In genomic region chr5:39624268-39624886, GRCh38 we compare ENCODE assay signal across 8 cellular contexts.
DNase-seq lines count a peak whose midpoint lies in the region; ATAC-seq and TF ChIP-seq lines count a peak whose summit lies in the region.

No MANE protein-coding gene starts in this region.

- H3K36me3 Mint-ChIP-seq in activated CD8-positive, alpha-beta T cell treated with anti-CD3 and anti-CD28 coated beads, Interleukin-2, amount 10 ng/mL, durations not matched to agents 7 days and 5 days (ENCODE audit: low read depth), result no peaks in the 10 kb centered on the region

- no peaks in the 10 kb centered on the region for H4K20me1 ChIP-seq in osteoblast (ENCODE audit: insufficient read depth, low read length)

- H3K4me3 ChIP-seq in gastroesophageal sphincter (no peak overlapping the region), uterus (no peak overlapping the region), osteoblast (ENCODE audit: insufficient read depth, low read length) (no peak overlapping the region)

- H3K9me3 Mint-ChIP-seq in activated CD8-positive, alpha-beta T cell treated with anti-CD3 and anti-CD28 coated beads, Interleukin-2, amount 10 ng/mL, durations not matched to agents 7 days and 5 days (ENCODE audit: insufficient read depth), result no peaks in the 10 kb centered on the region

- no peak for TF ChIP-seq POLR2A in gastroesophageal sphincter (IDR thresholded peaks at IDR 0.05)
- no peak for TF ChIP-seq POLR2A in uterus (IDR thresholded peaks at IDR 0.05)

- intact Hi-C loops in uterus (cut with DNase I; ENCODE audit: low total_unique reads), result no loop called here

- H3K27me3 ChIP-seq in gastroesophageal sphincter (peaks cover 6% of the 10 kb centered on the region), uterus (no peaks in the 10 kb centered on the region), osteoblast (ENCODE audit: insufficient read depth, low read length) (peaks cover 10% of the 10 kb centered on the region)

- CTCF ChIA-PET in activated CD8-positive, alpha-beta T cell treated with anti-CD3 and anti-CD28 coated beads, Interleukin-2, amount 10 ng/mL, durations not matched to agents 7 days and 5 days (lab: Charles Lee), result no interaction called here

- DNase-seq in NCI-H226, result peak; percentile 47
- DNase-seq in uterus, result no peak
- no peak for DNase-seq in activated CD8-positive, alpha-beta T cell treated with anti-CD3 and anti-CD28 coated beads, Interleukin-2, amount 10 ng/mL, durations not matched to agents 7 days and 5 days
- no peak for DNase-seq in osteoblast (ENCODE audit: insufficient read length, low spot score, missing footprints)
- DNase-seq in NCI-H146 treated with DMSO at 0.1 percent for 48 hours (lab: John Stamatoyannopoulos, UW; ENCODE audit: unreplicated experiment), result no peak

- ATAC-seq in GM21576 (IDR thresholded peaks at IDR 0.05; ENCODE audit: unreplicated experiment) (peak; percentile 46), gastroesophageal sphincter (peak; percentile 39)
- no peak for ATAC-seq in activated CD8-positive, alpha-beta T cell treated with anti-CD3 and anti-CD28 coated beads, Interleukin-2, amount 10 ng/mL, durations not matched to agents 7 days and 5 days

- POLR2A ChIA-PET in activated CD8-positive, alpha-beta T cell treated with anti-CD3 and anti-CD28 coated beads, Interleukin-2, amount 10 ng/mL, durations not matched to agents 7 days and 5 days (lab: Charles Lee), result no interaction called here

- no peak overlapping the region for H3K4me3 Mint-ChIP-seq in activated CD8-positive, alpha-beta T cell treated with anti-CD3 and anti-CD28 coated beads, Interleukin-2, amount 10 ng/mL, durations not matched to agents 7 days and 5 days

- H3K27ac ChIP-seq in 22Rv1 (peak overlapping the region; percentile 35), gastroesophageal sphincter (no peak overlapping the region), uterus (no peak overlapping the region), osteoblast (ENCODE audit: low read depth, low read length) (no peak overlapping the region)

- peaks cover 9% of the 10 kb centered on the region for H3K27me3 Mint-ChIP-seq in activated CD8-positive, alpha-beta T cell treated with anti-CD3 and anti-CD28 coated beads, Interleukin-2, amount 10 ng/mL, durations not matched to agents 7 days and 5 days (ENCODE audit: low read depth)

- 62 to 100% methylated on average over 1 of the region's 1 CpG for WGBS in gastroesophageal sphincter (ENCODE audit: low coverage in 1 of 2), 2 donors

- no peaks in the 10 kb centered on the region for H3K9me3 ChIP-seq in gastroesophageal sphincter
- H3K9me3 ChIP-seq in uterus, result no peaks in the 10 kb centered on the region
- H3K9me3 ChIP-seq in osteoblast (ENCODE audit: low read depth, low read length), result no peaks in the 10 kb centered on the region

- H3K36me3 ChIP-seq in gastroesophageal sphincter (no peaks in the 10 kb centered on the region), uterus (no peaks in the 10 kb centered on the region), osteoblast (ENCODE audit: insufficient read depth, low read length) (no peaks in the 10 kb centered on the region)

- no peaks in the 10 kb centered on the region for H3K4me1 Mint-ChIP-seq in activated CD8-positive, alpha-beta T cell treated with anti-CD3 and anti-CD28 coated beads, Interleukin-2, amount 10 ng/mL, durations not matched to agents 7 days and 5 days (ENCODE audit: low read depth)

- TF ChIP-seq CTCF in 22Rv1 (IDR thresholded peaks at IDR 0.05), result no peak
- TF ChIP-seq CTCF in gastroesophageal sphincter (IDR thresholded peaks at IDR 0.05), result no peak
- TF ChIP-seq CTCF in uterus (IDR thresholded peaks at IDR 0.05), result no peak
- no peak for TF ChIP-seq CTCF in osteoblast (IDR thresholded peaks at IDR 0.05; ENCODE audit: extremely low read depth, low read depth, low read length)

- H3K27ac Mint-ChIP-seq in activated CD8-positive, alpha-beta T cell treated with anti-CD3 and anti-CD28 coated beads, Interleukin-2, amount 10 ng/mL, durations not matched to agents 7 days and 5 days, result no peak overlapping the region

- no peak overlapping the region for H2AFZ ChIP-seq in osteoblast (ENCODE audit: low read length)

- H3K4me2 ChIP-seq in osteoblast (ENCODE audit: insufficient read depth, low read length), result no peak overlapping the region

- H3K4me1 ChIP-seq in gastroesophageal sphincter, result no peaks in the 10 kb centered on the region
- no peaks in the 10 kb centered on the region for H3K4me1 ChIP-seq in uterus
- H3K4me1 ChIP-seq in osteoblast (ENCODE audit: insufficient read depth, low read length), result peaks cover 6% of the 10 kb centered on the region

- no peak for TF ChIP-seq EP300 in gastroesophageal sphincter (IDR thresholded peaks at IDR 0.05)

- no peaks in the 10 kb centered on the region for H3K79me2 ChIP-seq in osteoblast (ENCODE audit: insufficient read depth, low read length)
